ENCODE assay signal across 11 cellular contexts in the genomic region with DNA sequence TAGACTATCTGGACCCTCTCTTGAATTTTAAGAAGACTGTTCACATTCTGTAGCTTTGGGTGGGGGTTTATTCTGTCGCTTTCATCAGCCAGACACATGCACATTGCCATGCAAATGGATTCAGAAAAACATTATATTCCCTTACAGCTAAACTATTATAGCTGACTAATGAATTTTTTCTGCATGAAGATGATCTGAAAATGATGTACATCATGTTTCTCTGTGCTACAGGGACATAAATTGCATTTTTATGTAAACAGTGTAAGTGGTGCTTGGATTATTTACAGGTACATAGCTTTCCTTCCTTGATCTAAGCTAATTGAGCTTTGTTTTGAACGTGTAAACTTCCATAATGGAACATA. TPM values are rescaled to one million over a fixed set of nuclear protein-coding genes. Genes with fewer than 3 reads are reported as not detected.
DNase-seq lines count a peak whose midpoint lies in the region; ATAC-seq, FAIRE-seq and TF ChIP-seq lines count a peak whose summit lies in the region.
"Had no signal": no experiment of that assay in that cellular context is flagged by ENCODE, and none has a peak within 500 bp of the region (broad histone marks: within the 10 kb centered on the region; RNA-seq: fewer than 3 reads in every experiment).

No MANE protein-coding gene starts in this region.

- intact Hi-C loops in dorsolateral prefrontal cortex (cut with DNase I): loop anchor here in 1 of 2 donors (2.0 to 5.0 kb wide), 3 partner anchors 76 to 189 kb away; a partner anchor contains a TSS

- H3K27me3 ChIP-seq in HUES64 (ENCODE audit: insufficient read depth, low read length) (peaks cover 46% of the 10 kb centered on the region), dorsolateral prefrontal cortex (peaks cover 0 to 11% (median 0%) of the 10 kb centered on the region in 45 donors), mucosa of stomach (ENCODE audit: control insufficient read depth, insufficient read depth, low read length) (no peaks in the 10 kb centered on the region)

- H3K4me3 ChIP-seq in A549: peak overlapping the region; percentile 94
- H3K4me3 ChIP-seq in HUES64 (ENCODE audit: low read length): peak overlapping the region; percentile 81
- peak overlapping the region in 49 of 59 donors; percentile 5 to 80 (median 70) for H3K4me3 ChIP-seq in dorsolateral prefrontal cortex
- H3K4me3 ChIP-seq in mucosa of stomach (ENCODE audit: low read length): peak overlapping the region; percentile 52

- TF ChIP-seq POLR2A in A549 (IDR thresholded peaks at IDR 0.05; ENCODE audit: low read length): no peak

- no peak for TF ChIP-seq CTCF in A549 (IDR thresholded peaks at IDR 0.05)
- TF ChIP-seq CTCF in dorsolateral prefrontal cortex (IDR thresholded peaks at IDR 0.05 in 54 of 56, conservative IDR thresholded peaks at IDR 0.05 in 2 of 56; ENCODE audit: low read depth in 1 of 56, partially characterized antibody in 56 of 56): no peak

- H3K36me3 ChIP-seq in HUES64 (ENCODE audit: insufficient read depth, low read length) (no peaks in the 10 kb centered on the region), mucosa of stomach (ENCODE audit: control insufficient read depth, insufficient read depth, low read length) (no peaks in the 10 kb centered on the region)

- ATAC-seq in A549: no peak
- no peak for ATAC-seq in HG03439 (IDR thresholded peaks at IDR 0.05; ENCODE audit: unreplicated experiment)
- ATAC-seq in HG03521 (IDR thresholded peaks at IDR 0.05; ENCODE audit: unreplicated experiment): no peak
- ATAC-seq: T-cell had no signal

- no peak for TF ChIP-seq RAD21 in A549 (conservative IDR thresholded peaks at IDR 0.05 in 1 of 2, IDR thresholded peaks at IDR 0.05 in 1 of 2)

- peak overlapping the region; percentile 93 for H3K4me2 ChIP-seq in A549

- DNase-seq in A549 (ENCODE audit: low read depth in 1 of 2, low spot score in 1 of 2): no peak
- no peak for DNase-seq in dorsolateral prefrontal cortex
- DNase-seq in iPS-NIHi11 (ENCODE audit: low spot score): no peak
- DNase-seq in AG20443 (ENCODE audit: low spot score): no peak
- DNase-seq: CD4-positive, CD25-positive, alpha-beta regulatory T cell; NCI-H2227 treated with DMSO at 0.1 percent for 48 hours; T-cell had no signal

- no peak overlapping the region for H3K9ac ChIP-seq in HUES64 (ENCODE audit: low read depth, low read length)
- H3K9ac ChIP-seq in mucosa of stomach (ENCODE audit: low read length): peak overlapping the region; percentile 93

- CTCF ChIA-PET in A549 (lab: Yijun Ruan, JAX): interaction anchor here (0.8 to 5.0 kb wide), 13 partner anchors 11 to 137 kb away, joined by 3 to 52 read pairs (median 4); no protein-coding TSS in a partner anchor

- H3K4me1 ChIP-seq in A549 (peaks cover 50% of the 10 kb centered on the region), HUES64 (ENCODE audit: insufficient read depth, low read length) (peaks cover 25% of the 10 kb centered on the region), mucosa of stomach (ENCODE audit: control insufficient read depth, insufficient read depth, low read length) (peaks cover 8% of the 10 kb centered on the region)

- TF ChIP-seq EP300 in A549 (IDR thresholded peaks at IDR 0.05): no peak

- WGBS in A549 (ENCODE audit: missing lambda C conversion rate): 0% methylated on average over 2 of the region's 2 CpGs
- 54% methylated on average over 1 of the region's 2 CpGs for WGBS in HUES64

- FAIRE-seq in A549 (lab: Jason Lieb, UNC): no peak

- H3K27ac ChIP-seq in A549 (peak overlapping the region; percentile 95 to 98), HUES64 (ENCODE audit: low read depth, low read length) (no peak overlapping the region), dorsolateral prefrontal cortex (peak overlapping the region in 31 of 59 donors; percentile 4 to 93 (median 79))

- H3K9me3 ChIP-seq in A549 (peaks cover 7% of the 10 kb centered on the region), HUES64 (ENCODE audit: insufficient read depth, low read depth, low read length) (no peaks in the 10 kb centered on the region), mucosa of stomach (ENCODE audit: control insufficient read depth, low read length) (no peaks in the 10 kb centered on the region)

- POLR2A ChIA-PET in A549 (lab: Yijun Ruan, JAX): interaction anchor here (1.1 to 4.5 kb wide), 3 partner anchors 18 to 54 kb away, joined by 3 to 24 read pairs (median 4); no protein-coding TSS in a partner anchor

TF ChIP-seq in A549, 52 proteins besides CTCF, POLR2A, EP300 and RAD21:
- TF ChIP-seq MAFK (IDR thresholded peaks at IDR 0.05; ENCODE audit: partially characterized antibody): peak; percentile 96
- no peak for TF ChIP-seq SMC3 (IDR thresholded peaks at IDR 0.05)

RNA-seq across cellular contexts. Expression of a gene that starts 1.5 kb away (rescaled TPM):
- 161 and 165 TPM in 2 replicates for polyA plus RNA-seq in A549 (2011; rRNA removed)
- polyA plus RNA-seq in A549 (2012; cell fraction: cytosol; rRNA removed): 35.2 and 44.0 TPM in 2 replicates
- polyA plus RNA-seq in A549 (2012; cell fraction: nucleus; rRNA removed): 33.9 and 45.5 TPM in 2 replicates
- polyA plus RNA-seq in A549 (2017; fragmentation: RNase III; extraction: RNeasy Plus Mini Kit Qiagen cat#74134 plus additional on column Dnase treatment): 65.1 to 77.9 TPM (median 72.3 TPM) in 3 replicates
- 417 and 431 TPM in 2 replicates for polyA minus RNA-seq in A549 (2011; rRNA and poly(A)+ RNA removed)
- 4.9 TPM for polyA plus RNA-seq in HUES64 (2013, experiment 1 of 2)
- polyA plus RNA-seq in HUES64 (2013, experiment 2 of 2): 5.7 TPM
- 10 to 100 TPM in 90 of 120 experiments, 1 to 10 TPM in 30; 2.1 to 40.6 (median 13.7) TPM for total RNA-seq in dorsolateral prefrontal cortex
- total RNA-seq: CD4-positive, CD25-positive, alpha-beta regulatory T cell had no signal
- polyA plus RNA-seq: CD4-positive, CD25-positive, alpha-beta regulatory T cell had no signal
